Comparison of ENCODE assay signal across 1 cellular context in the genomic region with DNA sequence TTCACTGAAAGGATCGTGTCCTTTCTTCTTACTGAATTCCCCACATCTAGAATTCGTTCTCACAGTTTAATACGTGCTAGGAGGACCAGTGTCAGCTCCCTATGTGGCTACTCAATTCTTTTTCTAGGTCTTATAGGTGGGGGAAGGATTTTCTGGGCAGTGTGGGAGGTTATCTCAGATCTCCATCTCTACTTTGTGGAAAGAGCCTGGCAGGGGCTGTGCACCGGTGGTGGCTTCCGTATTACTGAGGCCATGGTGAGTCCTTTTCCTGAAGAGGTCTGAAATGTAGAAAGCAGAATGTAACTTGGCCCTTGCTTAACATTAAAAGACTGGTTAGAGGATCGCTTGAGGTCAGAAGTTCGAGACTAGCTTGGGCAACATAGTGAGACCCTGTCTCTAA.
TF ChIP-seq lines count a peak whose summit lies in the region.

No MANE protein-coding gene starts in this region.

TF ChIP-seq in HepG2, 621 proteins besides CTCF, POLR2A, EP300 and RAD21:
- TF ChIP-seq, protein P1, sequence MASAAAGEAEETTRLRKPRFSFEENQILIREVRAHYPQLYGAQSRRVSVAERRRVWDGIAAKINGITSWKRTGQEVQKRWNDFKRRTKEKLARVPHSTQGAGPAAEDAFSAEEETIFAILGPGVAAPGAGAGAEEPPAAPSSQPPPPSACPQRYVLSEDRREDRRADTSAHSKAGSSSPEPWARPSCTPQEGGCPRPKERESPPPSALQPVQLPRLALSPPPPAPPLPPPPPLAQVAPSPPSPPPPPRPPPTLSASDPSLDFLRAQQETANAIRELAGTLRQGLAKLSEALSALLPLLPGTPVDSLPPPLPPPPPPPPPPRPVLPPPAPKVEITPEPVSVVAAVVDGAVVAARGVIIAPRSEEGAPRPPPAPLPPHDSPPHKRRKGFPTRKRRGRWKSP (CRISPR knock-in tag; IDR thresholded peaks at IDR 0.05) = no peak
- TF ChIP-seq ZFP36 (IDR thresholded peaks at IDR 0.05; ENCODE audit: borderline replicate concordance, low read depth, low read length, partially characterized antibody) (no peak), ISX (CRISPR knock-in tag; conservative IDR thresholded peaks at IDR 0.05) (no peak), NCOA2 (CRISPR knock-in tag; IDR thresholded peaks at IDR 0.05) (no peak), CCAR2 (optimal IDR thresholded peaks at IDR 0.05; ENCODE audit: low read depth, low read length) (no peak), HOXA3 (CRISPR knock-in tag; IDR thresholded peaks at IDR 0.05) (no peak)
TF ChIP-seq in HepG2: peak in this region for 0.
